ENCODE assay signal across 9 cellular contexts in the genomic region with DNA sequence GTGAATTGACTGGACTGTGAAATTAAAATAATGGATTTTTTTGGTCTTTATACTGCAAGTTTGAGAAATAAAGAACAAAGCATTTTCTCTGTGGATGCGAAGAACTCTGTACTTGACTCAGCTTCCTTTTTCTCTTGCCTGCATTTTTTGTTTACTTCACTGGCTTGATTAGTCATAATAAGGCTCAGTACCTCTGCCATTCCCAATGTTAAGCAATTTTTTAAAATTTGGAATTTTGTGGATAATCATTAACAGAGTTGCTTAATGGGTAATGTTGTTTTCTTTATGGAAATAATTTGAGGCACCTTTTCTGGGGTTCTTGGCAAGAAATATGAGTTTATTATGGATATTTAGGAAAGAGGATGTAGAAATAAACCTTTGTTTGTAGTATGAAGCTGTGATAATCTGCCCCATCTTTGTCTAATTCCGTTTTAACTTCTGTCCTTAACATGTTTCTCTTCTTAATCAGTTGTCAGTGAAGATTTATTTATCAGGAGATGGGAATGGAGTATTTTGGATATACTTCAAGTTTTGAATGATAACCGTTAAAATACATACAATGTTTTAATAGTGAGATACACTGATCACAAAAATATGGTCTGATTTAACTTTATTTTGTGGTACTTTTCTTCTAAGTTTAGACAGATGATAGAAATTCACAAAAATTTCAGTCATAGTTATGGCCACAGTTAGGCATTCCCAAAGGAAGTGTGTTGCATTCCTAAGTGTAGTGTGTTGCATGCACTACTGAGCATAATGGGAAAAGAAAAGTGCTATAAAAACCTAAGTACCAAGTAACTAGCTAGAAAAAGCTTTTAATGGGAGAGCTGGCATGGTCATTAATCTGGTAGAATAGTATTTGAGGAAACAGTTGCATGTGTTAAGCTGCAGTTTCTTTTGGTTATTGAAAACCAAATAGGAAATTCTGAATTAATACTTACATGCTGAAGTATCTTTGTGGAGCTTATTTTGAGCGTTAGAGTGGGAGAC. TPM values are rescaled to one million over a fixed set of nuclear protein-coding genes. Genes with fewer than 3 reads are reported as not detected.
DNase-seq lines count a peak whose midpoint lies in the region; ATAC-seq and TF ChIP-seq lines count a peak whose summit lies in the region.
"Had no signal": no experiment of that assay in that cellular context is flagged by ENCODE, and none has a peak within 500 bp of the region (broad histone marks: within the 10 kb centered on the region; RNA-seq: fewer than 3 reads in every experiment).

No MANE protein-coding gene starts in this region.

- H3K36me3 ChIP-seq in hepatocyte (replicated peaks; ENCODE audit: insufficient read depth, low read depth), result no peaks in the 10 kb centered on the region
- no peaks in the 10 kb centered on the region for H3K36me3 ChIP-seq in tibial artery
- no peaks in the 10 kb centered on the region for H3K36me3 ChIP-seq in upper lobe of right lung

- H3K27me3 ChIP-seq in hepatocyte (no peaks in the 10 kb centered on the region), tibial artery (no peaks in the 10 kb centered on the region), upper lobe of right lung (no peaks in the 10 kb centered on the region)

- H3K4me3 ChIP-seq in hepatocyte, result no peak overlapping the region
- H3K4me3 ChIP-seq in tibial artery, result peak overlapping the region in 1 of 2 donors; percentile 9
- no peak overlapping the region for H3K4me3 ChIP-seq in upper lobe of right lung

- no peak for ATAC-seq in stimulated activated naive CD8-positive, alpha-beta T cell treated with anti-CD3 and anti-CD28 coated beads, Interleukin-15, Interleukin-2, amounts not matched to agents 100 U/mL and 50 U/mL, for 24 hours
- ATAC-seq in WTC11 (no peak), upper lobe of right lung (no peak)
- ATAC-seq: left colon had no signal

- TF ChIP-seq CTCF in WTC11 (IDR thresholded peaks at IDR 0.05), result no peak
- TF ChIP-seq CTCF in hepatocyte (IDR thresholded peaks at IDR 0.05; ENCODE audit: poor library complexity), result no peak
- TF ChIP-seq CTCF in tibial artery (IDR thresholded peaks at IDR 0.05), result no peak
- TF ChIP-seq CTCF in upper lobe of right lung (IDR thresholded peaks at IDR 0.05), result no peak

- intact Hi-C loops in tibial artery (cut with DNase I; ENCODE audit: low total_unique reads) (no loop called here), upper lobe of right lung (cut with DNase I) (no loop called here)

- POLR2A ChIA-PET in WTC11 (lab: Charles Lee), result interaction anchor here (0.6 kb wide), 1 partner anchor 18 kb away, joined by 3 read pairs; no protein-coding TSS in a partner anchor

- DNase-seq in stimulated activated naive CD8-positive, alpha-beta T cell treated with anti-CD3 and anti-CD28 coated beads, Interleukin-15, Interleukin-2, amounts not matched to agents 100 U/mL and 50 U/mL, for 24 hours, result no peak
- no peak for DNase-seq in WTC11 (ENCODE audit: low spot score)
- DNase-seq in hepatocyte (ENCODE audit: low spot score), result no peak
- DNase-seq in SHP77 treated with DMSO at 0.1 percent for 48 hours (lab: John Stamatoyannopoulos, UW), result no peak
- DNase-seq in tibial artery, result no peak
- DNase-seq in D341Med (ENCODE audit: low spot score), result no peak
- DNase-seq in upper lobe of right lung, result no peak
- DNase-seq: left colon had no signal

- CTCF ChIA-PET in WTC11 (lab: Charles Lee), result interaction anchor here (1.1 to 1.4 kb wide), 4 partner anchors 26 to 204 kb away, joined by 3 to 5 read pairs (median 4); no protein-coding TSS in a partner anchor

- no peaks in the 10 kb centered on the region for H3K9me3 ChIP-seq in hepatocyte (ENCODE audit: low read depth)
- H3K9me3 ChIP-seq in tibial artery, result no peaks in the 10 kb centered on the region
- no peaks in the 10 kb centered on the region for H3K9me3 ChIP-seq in upper lobe of right lung

- whole genome bisulfite sequencing in hepatocyte (ENCODE audit: low lambda C conversion rate, missing lambda C conversion rate), result 57% methylated on average over 4 of the region's 4 CpGs

- H3K36me3 Mint-ChIP-seq in stimulated activated naive CD8-positive, alpha-beta T cell treated with anti-CD3 and anti-CD28 coated beads, Interleukin-15, Interleukin-2, amounts not matched to agents 100 ng/mL and 50 ng/mL, for 24 hours (ENCODE audit: low read depth), result peaks cover 9% of the 10 kb centered on the region
- H3K36me3 Mint-ChIP-seq in WTC11, result no peaks in the 10 kb centered on the region

- H4K20me1 ChIP-seq in hepatocyte (ENCODE audit: insufficient read depth, poor library complexity, severe bottlenecking), result peaks cover 79% of the 10 kb centered on the region

- peak overlapping the region; percentile 56 for H3K27ac Mint-ChIP-seq in stimulated activated naive CD8-positive, alpha-beta T cell treated with anti-CD3 and anti-CD28 coated beads, Interleukin-15, Interleukin-2, amounts not matched to agents 100 ng/mL and 50 ng/mL, for 24 hours
- peak overlapping the region; percentile 62 for H3K27ac Mint-ChIP-seq in WTC11

- peaks cover 76% of the 10 kb centered on the region for H3K4me1 Mint-ChIP-seq in stimulated activated naive CD8-positive, alpha-beta T cell treated with anti-CD3 and anti-CD28 coated beads, Interleukin-15, Interleukin-2, amounts not matched to agents 100 ng/mL and 50 ng/mL, for 24 hours (ENCODE audit: low read depth)
- H3K4me1 Mint-ChIP-seq in WTC11, result peaks cover 25% of the 10 kb centered on the region

- peak overlapping the region; percentile 58 for H3K4me3 Mint-ChIP-seq in stimulated activated naive CD8-positive, alpha-beta T cell treated with anti-CD3 and anti-CD28 coated beads, Interleukin-15, Interleukin-2, amounts not matched to agents 100 ng/mL and 50 ng/mL, for 24 hours
- H3K4me3 Mint-ChIP-seq in WTC11, result no peak overlapping the region

- H3K4me2 ChIP-seq in hepatocyte, result no peak overlapping the region

- H3K27ac ChIP-seq in hepatocyte (peak overlapping the region; percentile 18), tibial artery (no peak overlapping the region), upper lobe of right lung (no peak overlapping the region)

- H3K4me1 ChIP-seq in hepatocyte (ENCODE audit: insufficient read depth), result peaks cover 24% of the 10 kb centered on the region
- H3K4me1 ChIP-seq in tibial artery, result peaks cover 4 to 82% (median 30%) of the 10 kb centered on the region in 4 donors
- peaks cover 38% of the 10 kb centered on the region for H3K4me1 ChIP-seq in upper lobe of right lung

- no peak overlapping the region for H2AFZ ChIP-seq in hepatocyte

- H3K9me3 Mint-ChIP-seq in stimulated activated naive CD8-positive, alpha-beta T cell treated with anti-CD3 and anti-CD28 coated beads, Interleukin-15, Interleukin-2, amounts not matched to agents 100 ng/mL and 50 ng/mL, for 24 hours, result no peaks in the 10 kb centered on the region
- H3K9me3 Mint-ChIP-seq in WTC11, result no peaks in the 10 kb centered on the region

- H3K9me2 ChIP-seq in hepatocyte (replicated peaks; ENCODE audit: insufficient read depth), result no peaks in the 10 kb centered on the region

- H3K79me2 ChIP-seq in hepatocyte, result peaks cover 96% of the 10 kb centered on the region

- H3K27me3 Mint-ChIP-seq in stimulated activated naive CD8-positive, alpha-beta T cell treated with anti-CD3 and anti-CD28 coated beads, Interleukin-15, Interleukin-2, amounts not matched to agents 100 ng/mL and 50 ng/mL, for 24 hours, result no peaks in the 10 kb centered on the region
- no peaks in the 10 kb centered on the region for H3K27me3 Mint-ChIP-seq in WTC11 (ENCODE audit: low read depth)

TF ChIP-seq in WTC11, 78 proteins besides CTCF, POLR2A, EP300 and RAD21 (continues in another document):
- TF ChIP-seq, protein P1, sequence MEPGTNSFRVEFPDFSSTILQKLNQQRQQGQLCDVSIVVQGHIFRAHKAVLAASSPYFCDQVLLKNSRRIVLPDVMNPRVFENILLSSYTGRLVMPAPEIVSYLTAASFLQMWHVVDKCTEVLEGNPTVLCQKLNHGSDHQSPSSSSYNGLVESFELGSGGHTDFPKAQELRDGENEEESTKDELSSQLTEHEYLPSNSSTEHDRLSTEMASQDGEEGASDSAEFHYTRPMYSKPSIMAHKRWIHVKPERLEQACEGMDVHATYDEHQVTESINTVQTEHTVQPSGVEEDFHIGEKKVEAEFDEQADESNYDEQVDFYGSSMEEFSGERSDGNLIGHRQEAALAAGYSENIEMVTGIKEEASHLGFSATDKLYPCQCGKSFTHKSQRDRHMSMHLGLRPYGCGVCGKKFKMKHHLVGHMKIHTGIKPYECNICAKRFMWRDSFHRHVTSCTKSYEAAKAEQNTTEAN (CRISPR knock-in tag; IDR thresholded peaks at IDR 0.05), result no peak
- TF ChIP-seq NFYB (CRISPR knock-in tag; conservative IDR thresholded peaks at IDR 0.05; ENCODE audit: low read depth) (no peak), SMAD4 (CRISPR knock-in tag; IDR thresholded peaks at IDR 0.05) (no peak), CREM (CRISPR knock-in tag; IDR thresholded peaks at IDR 0.05) (no peak), ZNF219 (CRISPR knock-in tag; IDR thresholded peaks at IDR 0.05; ENCODE audit: borderline replicate concordance) (no peak)
- TF ChIP-seq, protein P2, sequence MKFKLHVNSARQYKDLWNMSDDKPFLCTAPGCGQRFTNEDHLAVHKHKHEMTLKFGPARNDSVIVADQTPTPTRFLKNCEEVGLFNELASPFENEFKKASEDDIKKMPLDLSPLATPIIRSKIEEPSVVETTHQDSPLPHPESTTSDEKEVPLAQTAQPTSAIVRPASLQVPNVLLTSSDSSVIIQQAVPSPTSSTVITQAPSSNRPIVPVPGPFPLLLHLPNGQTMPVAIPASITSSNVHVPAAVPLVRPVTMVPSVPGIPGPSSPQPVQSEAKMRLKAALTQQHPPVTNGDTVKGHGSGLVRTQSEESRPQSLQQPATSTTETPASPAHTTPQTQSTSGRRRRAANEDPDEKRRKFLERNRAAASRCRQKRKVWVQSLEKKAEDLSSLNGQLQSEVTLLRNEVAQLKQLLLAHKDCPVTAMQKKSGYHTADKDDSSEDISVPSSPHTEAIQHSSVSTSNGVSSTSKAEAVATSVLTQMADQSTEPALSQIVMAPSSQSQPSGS (CRISPR knock-in tag; IDR thresholded peaks at IDR 0.05; ENCODE audit: borderline replicate concordance, low read depth), result no peak
- TF ChIP-seq, protein P3, sequence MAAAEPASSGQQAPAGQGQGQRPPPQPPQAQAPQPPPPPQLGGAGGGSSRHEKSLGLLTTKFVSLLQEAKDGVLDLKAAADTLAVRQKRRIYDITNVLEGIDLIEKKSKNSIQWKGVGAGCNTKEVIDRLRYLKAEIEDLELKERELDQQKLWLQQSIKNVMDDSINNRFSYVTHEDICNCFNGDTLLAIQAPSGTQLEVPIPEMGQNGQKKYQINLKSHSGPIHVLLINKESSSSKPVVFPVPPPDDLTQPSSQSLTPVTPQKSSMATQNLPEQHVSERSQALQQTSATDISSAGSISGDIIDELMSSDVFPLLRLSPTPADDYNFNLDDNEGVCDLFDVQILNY (CRISPR knock-in tag; IDR thresholded peaks at IDR 0.05), result no peak

RNA-seq across cellular contexts. Expression of a gene that starts 27.7 kb away (rescaled TPM):
- 118 to 126 TPM (median 123 TPM) in 3 replicates for total RNA-seq in WTC11 (2021)
- 62.6 and 63.7 TPM in 2 replicates for total RNA-seq in hepatocyte
- polyA plus RNA-seq in hepatocyte, result 51.2 and 58.5 TPM in 2 replicates
- 215 TPM for total RNA-seq in upper lobe of right lung
